ENCODE assay signal across 8 cellular contexts in genomic region chr3:4830586-4830914, GRCh38.
DNase-seq lines count a peak whose midpoint lies in the region; ATAC-seq and TF ChIP-seq lines count a peak whose summit lies in the region.

No MANE protein-coding gene starts in this region.

- ATAC-seq in HG03095 (IDR thresholded peaks at IDR 0.05; ENCODE audit: unreplicated experiment): no peak

- H3K27ac ChIP-seq in BLaER1: no peak overlapping the region
- peak overlapping the region; percentile 100 for H3K27ac ChIP-seq in KOPT-K1 (ENCODE audit: low read depth, low read length, poor library complexity, severe bottlenecking)
- H3K27ac ChIP-seq in neuronal stem cell (replicated peaks; ENCODE audit: low read length): no peak overlapping the region

- H3K4me2 ChIP-seq in BLaER1 (peak overlapping the region; percentile 74), neuronal stem cell (ENCODE audit: insufficient read depth, low read length, poor library complexity, severe bottlenecking) (no peak overlapping the region)

- H3K27me3 ChIP-seq in BLaER1 (peaks cover 32% of the 10 kb centered on the region), neuronal stem cell (ENCODE audit: control insufficient read depth in 3 of 3, insufficient read depth in 3 of 3, low read depth in 1 of 3, low read length in 3 of 3) (no peaks in the 10 kb centered on the region)

- no peaks in the 10 kb centered on the region for H3K36me3 Mint-ChIP-seq in chondrocyte (ENCODE audit: low read depth)

- no peaks in the 10 kb centered on the region for H3K9me3 ChIP-seq in BLaER1
- no peaks in the 10 kb centered on the region for H3K9me3 ChIP-seq in KOPT-K1 (ENCODE audit: insufficient read depth, low read length, poor library complexity, severe bottlenecking)
- H3K9me3 ChIP-seq in neuronal stem cell (replicated peaks in 1 of 2; ENCODE audit: control insufficient read depth in 2 of 2, insufficient read depth in 1 of 2, low read depth in 1 of 2, low read length in 2 of 2): no peaks in the 10 kb centered on the region

- H2BK5ac ChIP-seq in neuronal stem cell (ENCODE audit: low read length): no peak overlapping the region

- H2BK120ac ChIP-seq in neuronal stem cell (ENCODE audit: low read depth, low read length): no peak overlapping the region

- H2AK5ac ChIP-seq in neuronal stem cell (ENCODE audit: low read depth, low read length): no peak overlapping the region

- WGBS in neuronal stem cell (ENCODE audit: extremely low coverage in 2 of 2, insufficient read length in 2 of 2, insufficient replicate concordance in 1 of 2), 2 donors: no CpG with 5 or more reads among the region's 5 CpGs

- H3K4ac ChIP-seq in neuronal stem cell (ENCODE audit: low read length): no peak overlapping the region

- no peak overlapping the region for H2BK12ac ChIP-seq in neuronal stem cell (ENCODE audit: low read length)

- H3K36me3 ChIP-seq in BLaER1 (no peaks in the 10 kb centered on the region), KOPT-K1 (ENCODE audit: insufficient read depth, low read length) (no peaks in the 10 kb centered on the region), neuronal stem cell (replicated peaks in 1 of 2; ENCODE audit: control insufficient read depth in 2 of 2, insufficient read depth in 2 of 2, low read length in 2 of 2) (no peaks in the 10 kb centered on the region)

- H3K18ac ChIP-seq in neuronal stem cell (ENCODE audit: low read length): no peak overlapping the region

- peak overlapping the region; percentile 62 for H3K4me3 Mint-ChIP-seq in chondrocyte (ENCODE audit: unreplicated experiment)

- H3K4me1 ChIP-seq in BLaER1 (peaks cover 68% of the 10 kb centered on the region), neuronal stem cell (ENCODE audit: control insufficient read depth in 2 of 2, insufficient read depth in 1 of 2, low read depth in 1 of 2, low read length in 2 of 2) (peaks cover 3 to 5% of the 10 kb centered on the region in 2 donors)

- H4K91ac ChIP-seq in neuronal stem cell (ENCODE audit: low read depth, low read length, poor library complexity): no peak overlapping the region

- H3K9ac ChIP-seq in BLaER1 (no peak overlapping the region), neuronal stem cell (ENCODE audit: low read depth, low read length, poor library complexity) (no peak overlapping the region)

- peak overlapping the region; percentile 81 for H2AFZ ChIP-seq in neuronal stem cell (ENCODE audit: low read length)

- peaks cover 78% of the 10 kb centered on the region for H4K20me1 ChIP-seq in BLaER1

- no peak overlapping the region for H4K8ac ChIP-seq in neuronal stem cell (ENCODE audit: low read depth, low read length)

- no peaks in the 10 kb centered on the region for H3K9me3 Mint-ChIP-seq in chondrocyte (ENCODE audit: low read depth)

- TF ChIP-seq CTCF in chondrocyte (IDR thresholded peaks at IDR 0.05) (no peak), GM13977 (IDR thresholded peaks at IDR 0.05; ENCODE audit: extremely low read depth, insufficient read depth, missing control alignments) (no peak)

- DNase-seq in chondrocyte (ENCODE audit: low spot score): no peak
- DNase-seq in neuronal stem cell (ENCODE audit: low spot score): no peak
- no peak for DNase-seq in GM13977 (ENCODE audit: low spot score)
- DNase-seq in NCI-H2196 treated with DMSO at 0.1 percent for 48 hours (lab: John Stamatoyannopoulos, UW; ENCODE audit: unreplicated experiment): no peak
- no peak for DNase-seq in activated gamma-delta T cell treated with Interleukin-2 at 50 U/mL for 16 hours

- H3K4me1 Mint-ChIP-seq in chondrocyte (ENCODE audit: low read depth): peaks cover 83% of the 10 kb centered on the region

- H3K27me3 Mint-ChIP-seq in chondrocyte (ENCODE audit: low read depth): no peaks in the 10 kb centered on the region

- no peak overlapping the region for H3K23ac ChIP-seq in neuronal stem cell (ENCODE audit: low read depth, low read length, poor library complexity)

- in situ Hi-C loops in GM13977 (cut with MboI; ENCODE audit: low pct_unique_long_range_greater_than_20kb, low sequenced_read_pairs, unreplicated experiment): no loop called here

- H3K79me1 ChIP-seq in neuronal stem cell (ENCODE audit: low read depth, low read length): no peaks in the 10 kb centered on the region

- H3K27ac Mint-ChIP-seq in chondrocyte (ENCODE audit: unreplicated experiment): peak overlapping the region; percentile 99

- H3K4me3 ChIP-seq in BLaER1: no peak overlapping the region
- H3K4me3 ChIP-seq in neuronal stem cell (ENCODE audit: low read length in 2 of 2): no peak overlapping the region

- H2BK15ac ChIP-seq in neuronal stem cell (ENCODE audit: low read length): no peak overlapping the region

- no peak overlapping the region for H3K14ac ChIP-seq in neuronal stem cell (ENCODE audit: low read length)
